In the genomic region with DNA sequence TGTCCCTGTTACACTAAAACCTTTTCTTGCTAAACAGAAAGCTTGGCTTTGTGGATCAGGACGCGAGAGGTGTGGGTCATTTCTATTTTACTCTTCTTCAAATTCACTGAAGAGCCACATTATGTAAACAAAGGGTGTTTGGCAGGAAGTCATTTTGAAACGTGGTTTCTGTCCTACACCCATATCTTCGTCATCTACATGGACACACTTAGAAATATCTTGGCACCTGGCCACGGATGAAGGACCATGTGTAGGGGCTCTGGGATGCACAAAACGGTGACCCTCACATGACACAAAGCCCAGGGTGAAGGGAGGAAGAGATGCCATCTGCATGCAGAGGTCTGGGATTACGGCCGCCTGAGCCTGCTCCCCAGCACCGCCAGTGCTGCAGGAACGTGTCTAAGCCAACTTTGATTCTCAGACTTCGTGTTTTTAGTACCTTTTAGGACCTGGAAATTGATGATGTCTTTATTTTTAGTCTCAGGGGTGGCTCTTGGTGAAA, we compare ENCODE assay signal across 12 cellular contexts.
A peak's percentile ranks its signal among the peaks of the same experiment; 100 is the strongest.
DNase-seq lines count a peak whose midpoint lies in the region; ATAC-seq and TF ChIP-seq lines count a peak whose summit lies in the region.
"Had no signal": no experiment of that assay in that cellular context is flagged by ENCODE, and none has a peak within 500 bp of the region (broad histone marks: within the 10 kb centered on the region; RNA-seq: fewer than 3 reads in every experiment).

No MANE protein-coding gene starts in this region.

- no peaks in the 10 kb centered on the region for H4K20me1 ChIP-seq in mammary epithelial cell (ENCODE audit: insufficient read depth, low read length)

- peaks cover 34% of the 10 kb centered on the region for H3K36me3 Mint-ChIP-seq in activated naive CD4-positive, alpha-beta T cell treated with anti-CD3 and anti-CD28 coated beads, Interleukin-2, amount 50 U/mL, for 24 hours

- H3K9me3 ChIP-seq in mammary epithelial cell (replicated peaks; ENCODE audit: insufficient read depth, low read length) (no peaks in the 10 kb centered on the region), thymus (ENCODE audit: control insufficient read depth) (no peaks in the 10 kb centered on the region)
- H3K9me3 ChIP-seq: prostate gland had no signal

- no peak for TF ChIP-seq CTCF in mammary epithelial cell (conservative IDR thresholded peaks at IDR 0.05 in 1 of 2, IDR thresholded peaks at IDR 0.05 in 1 of 2; ENCODE audit: extremely low read depth in 1 of 2, insufficient read depth in 1 of 2, low read depth in 1 of 2, low read length in 2 of 2)

- DNase-seq in activated naive CD4-positive, alpha-beta T cell treated with anti-CD3 and anti-CD28 coated beads, Interleukin-2, amount 50 U/mL, for 16 hours = no peak
- DNase-seq in RPMI7951 (ENCODE audit: low read depth) (peak; percentile 10), mammary epithelial cell (no peak), foreskin melanocyte (no peak)
- DNase-seq in stimulated activated naive CD4-positive, alpha-beta T cell (lab: John Stamatoyannopoulos, UW) = no peak
- DNase-seq: NCI-H446 had no signal

- no TSS peak for BruUV-seq in mammary epithelial cell (replicated peaks; lab: Mats Ljungman, UMichigan)

- CTCF ChIA-PET in mammary epithelial cell (lab: Charles Lee; ENCODE audit: low non-redundant PET) = no interaction called here

- peaks cover 62% of the 10 kb centered on the region for H3K4me1 ChIP-seq in mammary epithelial cell (ENCODE audit: insufficient read depth, low read length)
- peaks cover 23% of the 10 kb centered on the region for H3K4me1 ChIP-seq in thymus (ENCODE audit: control insufficient read depth, insufficient read depth, low read length)

- 87% methylated on average over 10 of the region's 11 CpGs for WGBS in mammary epithelial cell (ENCODE audit: low coverage, missing lambda C conversion rate)
- 77% methylated on average over 11 of the region's 11 CpGs for WGBS in thymus

- H3K4me3 Mint-ChIP-seq in activated naive CD4-positive, alpha-beta T cell treated with anti-CD3 and anti-CD28 coated beads, Interleukin-2, amount 50 U/mL, for 24 hours = peak overlapping the region; percentile 59
- H3K4me3 Mint-ChIP-seq: B cell had no signal

- in situ Hi-C loops in mammary epithelial cell (cut with MboI; ENCODE audit: low sequenced_read_pairs in 2 of 2) = no loop called here

- no peaks in the 10 kb centered on the region for H3K9me3 Mint-ChIP-seq in activated naive CD4-positive, alpha-beta T cell treated with anti-CD3 and anti-CD28 coated beads, Interleukin-2, amount 50 U/mL, for 24 hours

- H3K79me2 ChIP-seq in mammary epithelial cell (ENCODE audit: insufficient read depth, low read length) = no peaks in the 10 kb centered on the region

- peaks cover 82% of the 10 kb centered on the region for H3K4me1 Mint-ChIP-seq in activated naive CD4-positive, alpha-beta T cell treated with anti-CD3 and anti-CD28 coated beads, Interleukin-2, amount 50 U/mL, for 24 hours

- H3K27ac Mint-ChIP-seq in activated naive CD4-positive, alpha-beta T cell treated with anti-CD3 and anti-CD28 coated beads, Interleukin-2, amount 50 U/mL, for 24 hours = peak overlapping the region; percentile 97
- H3K27ac Mint-ChIP-seq: B cell had no signal

- H3K27me3 ChIP-seq in mammary epithelial cell (ENCODE audit: insufficient read depth, low read length) (no peaks in the 10 kb centered on the region), thymus (ENCODE audit: control insufficient read depth, insufficient read depth) (no peaks in the 10 kb centered on the region)

- dilution Hi-C loops in mammary epithelial cell (cut with HindIII; ENCODE audit: low sequenced_read_pairs) = loop anchor here (5.0 kb wide), 4 partner anchors 34 to 99 kb away; no protein-coding TSS in a partner anchor

- intact Hi-C loops in mammary epithelial cell (cut with micrococcal nuclease) = loop anchor here (10.0 kb wide), 1 partner anchor 287 kb away; no protein-coding TSS in a partner anchor

- ATAC-seq in GM19035 (IDR thresholded peaks at IDR 0.05; ENCODE audit: unreplicated experiment) = no peak

- H3K36me3 ChIP-seq in mammary epithelial cell (ENCODE audit: insufficient read depth, low read length) (no peaks in the 10 kb centered on the region), thymus (ENCODE audit: control insufficient read depth, insufficient read depth) (peaks cover 29% of the 10 kb centered on the region)
- H3K36me3 ChIP-seq: prostate gland had no signal

- no peak overlapping the region for H3K4me2 ChIP-seq in mammary epithelial cell (ENCODE audit: insufficient read depth, low read depth, low read length)
- H3K4me2 ChIP-seq: KMS-11 had no signal

- H3K27ac ChIP-seq in mammary epithelial cell (ENCODE audit: insufficient read depth, low read depth, low read length) (peak overlapping the region; percentile 46), thymus (ENCODE audit: low read depth) (peak overlapping the region; percentile 84)
- H3K27ac ChIP-seq: KMS-11 had no signal

- H2AFZ ChIP-seq in mammary epithelial cell (ENCODE audit: low read depth, low read length) = no peak overlapping the region

- H3K4me3 ChIP-seq in mammary epithelial cell (replicated peaks in 1 of 3; ENCODE audit: insufficient read depth in 1 of 3, low read depth in 2 of 3, low read length in 3 of 3) (no peak overlapping the region), thymus (ENCODE audit: low read length) (no peak overlapping the region)
- H3K4me3 ChIP-seq: prostate gland had no signal

- no peak overlapping the region for H3K9ac ChIP-seq in mammary epithelial cell (ENCODE audit: insufficient read depth, low read length)
- H3K9ac ChIP-seq: KMS-11 had no signal

- H3K27me3 Mint-ChIP-seq in activated naive CD4-positive, alpha-beta T cell treated with anti-CD3 and anti-CD28 coated beads, Interleukin-2, amount 50 U/mL, for 24 hours = no peaks in the 10 kb centered on the region
- H3K27me3 Mint-ChIP-seq: B cell had no signal
